ENCODE assay signal across 9 cellular contexts in the genomic region with DNA sequence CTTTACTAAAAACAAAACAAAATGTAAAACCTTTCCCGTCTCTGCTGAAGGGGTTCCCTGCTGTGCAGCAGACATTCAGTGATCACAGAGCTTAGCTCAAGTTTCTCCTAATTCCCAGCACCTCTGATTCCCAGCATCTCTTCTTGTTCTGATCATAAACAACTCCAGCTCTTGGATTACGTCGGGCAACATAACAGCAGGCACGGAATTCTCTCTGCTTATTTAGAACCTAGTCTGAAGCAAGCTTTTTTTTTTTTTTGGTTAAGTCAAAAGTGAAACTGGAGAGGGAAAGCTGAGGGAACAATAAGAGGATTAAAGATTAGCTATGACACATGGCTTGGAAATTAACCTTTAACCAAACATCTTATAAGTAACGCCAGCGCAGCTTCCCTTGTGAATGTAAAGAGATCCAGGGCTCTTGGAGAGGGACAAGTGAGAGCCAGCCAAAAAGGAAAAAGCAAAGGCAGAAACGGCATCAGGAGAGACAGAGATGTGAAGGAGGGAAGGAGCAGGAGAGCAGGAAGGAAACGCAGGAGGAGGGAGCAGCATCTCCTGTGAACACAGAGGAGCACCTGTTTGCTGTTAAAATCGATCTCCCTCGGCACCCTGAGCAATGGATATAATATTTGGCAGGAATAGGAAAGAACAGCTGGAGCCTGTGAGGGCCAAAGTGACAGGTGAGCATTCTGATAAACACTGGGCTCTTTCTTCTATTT. TPM values are rescaled to one million over a fixed set of nuclear protein-coding genes. Genes with fewer than 3 reads are reported as not detected.
DNase-seq lines count a peak whose midpoint lies in the region; ATAC-seq and TF ChIP-seq lines count a peak whose summit lies in the region.
"Had no signal": no experiment of that assay in that cellular context is flagged by ENCODE, and none has a peak within 500 bp of the region (broad histone marks: within the 10 kb centered on the region; RNA-seq: fewer than 3 reads in every experiment).

A gene with protein sequence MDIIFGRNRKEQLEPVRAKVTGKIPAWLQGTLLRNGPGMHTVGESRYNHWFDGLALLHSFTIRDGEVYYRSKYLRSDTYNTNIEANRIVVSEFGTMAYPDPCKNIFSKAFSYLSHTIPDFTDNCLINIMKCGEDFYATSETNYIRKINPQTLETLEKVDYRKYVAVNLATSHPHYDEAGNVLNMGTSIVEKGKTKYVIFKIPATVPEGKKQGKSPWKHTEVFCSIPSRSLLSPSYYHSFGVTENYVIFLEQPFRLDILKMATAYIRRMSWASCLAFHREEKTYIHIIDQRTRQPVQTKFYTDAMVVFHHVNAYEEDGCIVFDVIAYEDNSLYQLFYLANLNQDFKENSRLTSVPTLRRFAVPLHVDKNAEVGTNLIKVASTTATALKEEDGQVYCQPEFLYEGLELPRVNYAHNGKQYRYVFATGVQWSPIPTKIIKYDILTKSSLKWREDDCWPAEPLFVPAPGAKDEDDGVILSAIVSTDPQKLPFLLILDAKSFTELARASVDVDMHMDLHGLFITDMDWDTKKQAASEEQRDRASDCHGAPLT (plus strand): TSS at position 394 of the 716 bp plus-strand sequence. CDS start 220 bp downstream, at position 614.

- BruUV-seq in MCF 10A (replicated peaks; lab: Mats Ljungman, UMichigan), result no TSS peak

- CTCF ChIA-PET in MCF 10A (lab: Yijun Ruan, JAX), result interaction anchor here (0.7 to 1.6 kb wide), 4 partner anchors 11 to 485 kb away, joined by 3 to 12 read pairs (median 4); no protein-coding TSS in a partner anchor

- 9 to 14% methylated on average over 10 of the region's 10 CpGs for whole genome bisulfite sequencing in upper lobe of left lung, 2 donors

- peak within 1 kb of the TSS; percentile 67 for H3K4me3 Mint-ChIP-seq in MCF 10A (ENCODE audit: unreplicated experiment)
- H3K4me3 Mint-ChIP-seq in CD14-positive monocyte, result peak within 1 kb of the TSS in 1 of 2 donors; percentile 70
- H3K4me3 Mint-ChIP-seq: T-helper 1 cell treated with Interleukin-12 subunit alpha and Interleukin-12 subunit beta and Interleukin-4 antibody, amounts not matched to agents 30 μg/mL and 1 μg/mL, for 36 hours had no signal

- TF ChIP-seq POLR2A in upper lobe of left lung (IDR thresholded peaks at IDR 0.05), result no peak

- ATAC-seq in left lung (peak; percentile 81), upper lobe of left lung (ENCODE audit: low FRiP score in 2 of 2) (peak in 1 of 2 donors; percentile 56)

- TF ChIP-seq EP300 in upper lobe of left lung (IDR thresholded peaks at IDR 0.05), result no peak

- H3K4me3 ChIP-seq in left lung (peak within 1 kb of the TSS; percentile 12 to 28), upper lobe of left lung (peak within 1 kb of the TSS in 3 of 4 donors; percentile 30 to 40 (median 40))

- H3K36me3 ChIP-seq in left lung, result no peaks in the 10 kb centered on the region
- H3K36me3 ChIP-seq in upper lobe of left lung, result no peaks in the 10 kb centered on the region

- no peak for TF ChIP-seq CTCF in MCF 10A (IDR thresholded peaks at IDR 0.05; ENCODE audit: unreplicated experiment)
- TF ChIP-seq CTCF in left lung (IDR thresholded peaks at IDR 0.05), result no peak
- TF ChIP-seq CTCF in upper lobe of left lung (IDR thresholded peaks at IDR 0.05), result no peak
- TF ChIP-seq CTCF in CD14-positive monocyte (IDR thresholded peaks at IDR 0.05), result no peak

- intact Hi-C loops in MCF 10A (cut with micrococcal nuclease) (no loop called here), left lung (cut with DNase I) (no loop called here), CD14-positive monocyte (cut with micrococcal nuclease) (no loop called here)

- H3K27ac Mint-ChIP-seq in MCF 10A (ENCODE audit: low read depth, unreplicated experiment) (peak within 1 kb of the TSS; percentile 86), CD14-positive monocyte (no peak within 1 kb of the TSS)
- H3K27ac Mint-ChIP-seq: T-helper 1 cell treated with Interleukin-12 subunit alpha and Interleukin-12 subunit beta and Interleukin-4 antibody, amounts not matched to agents 30 μg/mL and 1 μg/mL, for 36 hours had no signal

- POLR2A ChIA-PET in MCF 10A (lab: Yijun Ruan, JAX), result interaction anchor here (0.7 to 1.5 kb wide), 8 partner anchors 9 to 642 kb away, joined by 3 to 7 read pairs (median 3); a partner anchor contains a TSS

- H3K27ac ChIP-seq in left lung (peak within 1 kb of the TSS in 1 of 2 donors; percentile 62), upper lobe of left lung (peak within 1 kb of the TSS; percentile 37 to 68 (median 44))

- no peaks in the 10 kb centered on the region for H3K36me3 Mint-ChIP-seq in MCF 10A (ENCODE audit: insufficient read depth, unreplicated experiment)
- H3K36me3 Mint-ChIP-seq in CD14-positive monocyte, result no peaks in the 10 kb centered on the region

- DNase-seq in GM03348 (ENCODE audit: low spot score), result peak; percentile 38
- DNase-seq in M059J (ENCODE audit: low read depth), result peak; percentile 77
- peak; percentile 25 for DNase-seq in MCF 10A (ENCODE audit: unreplicated experiment)
- no peak for DNase-seq in left lung
- DNase-seq in upper lobe of left lung, result no peak
- DNase-seq in cerebellar nuclear complex (lab: John Stamatoyannopoulos, UW), result no peak
- no peak for DNase-seq in central memory CD4-positive, alpha-beta T cell
- no peak for DNase-seq in CD14-positive monocyte (ENCODE audit: low spot score)

- H3K27me3 Mint-ChIP-seq in MCF 10A (ENCODE audit: insufficient read depth, unreplicated experiment) (no peaks in the 10 kb centered on the region), CD14-positive monocyte (ENCODE audit: low read depth in 3 of 3) (peaks cover 6 to 16% (median 10%) of the 10 kb centered on the region in 3 donors)

- peaks cover 14% of the 10 kb centered on the region for H3K4me1 Mint-ChIP-seq in MCF 10A (ENCODE audit: insufficient read depth, unreplicated experiment)
- H3K4me1 Mint-ChIP-seq in CD14-positive monocyte, result peaks cover 9% of the 10 kb centered on the region

- peaks cover 0 to 3% of the 10 kb centered on the region in 2 donors for H3K4me1 ChIP-seq in left lung
- peaks cover 0 to 5% (median 2%) of the 10 kb centered on the region in 4 donors for H3K4me1 ChIP-seq in upper lobe of left lung

- no peaks in the 10 kb centered on the region for H3K27me3 ChIP-seq in left lung
- no peaks in the 10 kb centered on the region for H3K27me3 ChIP-seq in upper lobe of left lung

- no peaks in the 10 kb centered on the region for H3K9me3 Mint-ChIP-seq in MCF 10A (ENCODE audit: unreplicated experiment)
- H3K9me3 Mint-ChIP-seq in CD14-positive monocyte, result peaks cover 0 to 7% (median 0%) of the 10 kb centered on the region in 7 donors
- H3K9me3 Mint-ChIP-seq: T-helper 1 cell treated with Interleukin-12 subunit alpha and Interleukin-12 subunit beta and Interleukin-4 antibody, amounts not matched to agents 30 μg/mL and 1 μg/mL, for 36 hours had no signal

- H3K9me3 ChIP-seq in left lung (no peaks in the 10 kb centered on the region), upper lobe of left lung (no peaks in the 10 kb centered on the region)

RNA-seq across cellular contexts. Expression of the gene that starts here (rescaled TPM):
- total RNA-seq in M059J (2014; rRNA removed; shearing (Covaris generic)), result 0.10 TPM in 1 of 2 replicates, not detected in the other
- total RNA-seq in MCF 10A (2022) (not detected in 2 replicates), left lung (under 1 TPM in 1 of 2 donors, not detected in 1; 0.50 TPM), upper lobe of left lung (under 1 TPM in 2 of 6 donors, not detected in 4; 0.17 to 0.92 TPM)
- not detected for polyA plus RNA-seq in CD14-positive monocyte

Comparison
In these comparisons a context has a peak if more than half of its experiments do, and no peak if none do; other contexts are left out.
1. Peak in DNase-seq in M059J; RNA of the gene not detected or under 1 TPM.
2. Peak in DNase-seq in MCF 10A; RNA of the gene not detected or under 1 TPM.
3. Peak in ATAC-seq and H3K4me3 ChIP-seq in left lung; RNA of the gene not detected or under 1 TPM.